9 cellular contexts compared by ENCODE assay signal in genomic region chr3:52904000-52904399, GRCh38.
"Had no signal": no experiment of that assay in that cellular context is flagged by ENCODE, and none has a peak within 500 bp of the region (broad histone marks: within the 10 kb centered on the region; RNA-seq: fewer than 3 reads in every experiment).

No MANE protein-coding gene starts in this region.

- H3K27ac Mint-ChIP-seq: HFFc6 had no signal

- ATAC-seq: HCT116 had no signal

- H3K36me3 Mint-ChIP-seq: IgD-negative memory B cell had no signal

- H3K9me3 ChIP-seq: HAP-1 had no signal

- H3K4me1 Mint-ChIP-seq: IgD-negative memory B cell had no signal

- H3K4me3 Mint-ChIP-seq: HFFc6, IgD-negative memory B cell had no signal

- H2AFZ ChIP-seq: GM23248 had no signal

- H3K4me1 ChIP-seq: HAP-1 had no signal

- H3K9me3 Mint-ChIP-seq: HFFc6, IgD-negative memory B cell had no signal

- FAIRE-seq: HTR-8/SVneo had no signal

- H3K27ac ChIP-seq: GM23248 had no signal

- DNase-seq: GM23248, GOT3, H7, HFFc6, KBM-7 had no signal

- H3K4me3 ChIP-seq: GM23248, HAP-1 had no signal

- H3K27me3 Mint-ChIP-seq: IgD-negative memory B cell had no signal

- H3K9ac ChIP-seq: GM23248 had no signal
